28 cellular contexts compared by ENCODE assay signal in the genomic region with DNA sequence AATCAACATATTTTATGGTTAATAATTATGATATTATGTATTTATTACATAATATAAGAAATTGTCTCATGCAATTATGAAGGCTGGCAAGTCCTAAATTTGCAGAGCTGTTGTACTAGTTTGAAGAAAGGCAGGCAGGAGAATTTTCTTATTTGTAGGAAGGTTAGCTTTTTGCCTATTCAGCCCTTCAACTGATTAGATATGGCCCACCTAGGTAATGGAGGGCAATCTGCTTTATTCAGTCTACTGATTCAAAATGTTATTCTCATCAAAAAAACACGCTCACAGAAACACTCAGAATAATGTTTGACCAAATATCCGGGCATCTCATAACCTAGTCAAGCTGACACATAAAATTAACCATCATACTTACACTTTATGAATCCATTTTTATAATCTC.
"Had no signal": no experiment of that assay in that cellular context is flagged by ENCODE, and none has a peak within 500 bp of the region (broad histone marks: within the 10 kb centered on the region; RNA-seq: fewer than 3 reads in every experiment).

No MANE protein-coding gene starts in this region.

- ATAC-seq: effector memory CD8-positive, alpha-beta T cell; esophagus mucosa; foreskin keratinocyte; gastrocnemius medialis; gastroesophageal sphincter; heart left ventricle; heart right ventricle had no signal

- H3K9me3 ChIP-seq: colonic mucosa, esophagus muscularis mucosa, esophagus squamous epithelium, gastrocnemius medialis, gastroesophageal sphincter, heart left ventricle, heart right ventricle had no signal

- H3K27ac ChIP-seq: colonic mucosa, coronary artery, dorsolateral prefrontal cortex, epithelial cell of prostate, esophagus muscularis mucosa, esophagus squamous epithelium, foreskin keratinocyte, gastrocnemius medialis, gastroesophageal sphincter, heart left ventricle, heart right ventricle had no signal

- H3K27me3 ChIP-seq: colonic mucosa, dorsolateral prefrontal cortex, esophagus muscularis mucosa, esophagus squamous epithelium, foreskin keratinocyte, gastrocnemius medialis, gastroesophageal sphincter, heart left ventricle, heart right ventricle had no signal

- DNase-seq: colonic mucosa; cortex of kidney; dermis blood vessel endothelial cell; dorsolateral prefrontal cortex; effector CD4-positive, alpha-beta T cell; effector CD8-positive, alpha-beta T cell; effector memory CD4-positive, alpha-beta T cell; effector memory CD8-positive, alpha-beta T cell; endodermal cell; erythroblast; esophagus squamous epithelium; foreskin fibroblast; foreskin keratinocyte; foreskin melanocyte; gastrocnemius medialis; glutamatergic neuron; head of caudate nucleus; heart left ventricle; heart right ventricle had no signal

- H3K4me1 ChIP-seq: colonic mucosa, esophagus muscularis mucosa, esophagus squamous epithelium, foreskin keratinocyte, gastrocnemius medialis, gastroesophageal sphincter, heart left ventricle, heart right ventricle had no signal

- H3K36me3 ChIP-seq: colonic mucosa, esophagus muscularis mucosa, esophagus squamous epithelium, gastrocnemius medialis, gastroesophageal sphincter, heart left ventricle, heart right ventricle had no signal

- H3K4me3 ChIP-seq: colonic mucosa, coronary artery, dorsolateral prefrontal cortex, esophagus muscularis mucosa, esophagus squamous epithelium, gastrocnemius medialis, gastroesophageal sphincter, heart left ventricle, heart right ventricle had no signal

- FAIRE-seq: colon, endometrium, endothelial cell of umbilical vein, frontal cortex had no signal
